In genomic region chr17:21653211-21653610, GRCh38 we compare ENCODE assay signal across 13 cellular contexts. TPM values are rescaled to one million over a fixed set of nuclear protein-coding genes. Genes with fewer than 3 reads are reported as not detected.
"Had no signal": no experiment of that assay in that cellular context is flagged by ENCODE, and none has a peak within 500 bp of the region (broad histone marks: within the 10 kb centered on the region; RNA-seq: fewer than 3 reads in every experiment).

No MANE protein-coding gene starts in this region.

RNA-seq across cellular contexts. Expression of gene KCNJ18, which starts 39.1 kb away (rescaled TPM):
- total RNA-seq: stomach, subcutaneous adipose tissue, temporal lobe, thoracic aorta, thyroid gland, tibial nerve, transverse colon, upper lobe of left lung, upper lobe of right lung, ureter, urinary bladder, uterus, vagina had no signal
